In genomic region chr11:43735931-43736330, GRCh38 we compare ENCODE assay signal across 12 cellular contexts. TPM values are rescaled to one million over a fixed set of nuclear protein-coding genes. Genes with fewer than 3 reads are reported as not detected.
DNase-seq lines count a peak whose midpoint lies in the region; ATAC-seq and TF ChIP-seq lines count a peak whose summit lies in the region.
"Had no signal": no experiment of that assay in that cellular context is flagged by ENCODE, and none has a peak within 500 bp of the region (broad histone marks: within the 10 kb centered on the region; RNA-seq: fewer than 3 reads in every experiment).

No MANE protein-coding gene starts in this region.

- peaks cover 22% of the 10 kb centered on the region for H3K9me3 Mint-ChIP-seq in nephron progenitor cell

- H3K9ac ChIP-seq in KMS-11 (peak overlapping the region; percentile 23; the same call in 1 of the 2 replicates), mammary epithelial cell (ENCODE audit: insufficient read depth, low read length) (peak overlapping the region; percentile 14)

- H3K4me1 Mint-ChIP-seq in nephron progenitor cell: peaks cover 58% of the 10 kb centered on the region

- H3K4me2 ChIP-seq in KMS-11 (peak overlapping the region; percentile 93), mammary epithelial cell (ENCODE audit: insufficient read depth, low read depth, low read length) (peak overlapping the region; percentile 48)

- H2AFZ ChIP-seq in KMS-11 (ENCODE audit: low read depth) (no peak overlapping the region), mammary epithelial cell (ENCODE audit: low read depth, low read length) (no peak overlapping the region)

- ATAC-seq in HG03521 (IDR thresholded peaks at IDR 0.05; ENCODE audit: unreplicated experiment): no peak

- H3K4me3 Mint-ChIP-seq in nephron progenitor cell: no peak overlapping the region

- H3K36me3 ChIP-seq in KMS-11 (ENCODE audit: insufficient read depth): no peaks in the 10 kb centered on the region
- H3K36me3 ChIP-seq in mammary epithelial cell (ENCODE audit: insufficient read depth, low read length): no peaks in the 10 kb centered on the region
- peaks cover 9% of the 10 kb centered on the region for H3K36me3 ChIP-seq in suprapubic skin

- dilution Hi-C loops in mammary epithelial cell (cut with HindIII; ENCODE audit: low sequenced_read_pairs): no loop called here

- H3K27ac Mint-ChIP-seq in nephron progenitor cell: peak overlapping the region; percentile 68

- H3K4me1 ChIP-seq in KMS-11 (ENCODE audit: low read depth, poor library complexity, severe bottlenecking) (peaks cover 61% of the 10 kb centered on the region), mammary epithelial cell (ENCODE audit: insufficient read depth, low read length) (peaks cover 38% of the 10 kb centered on the region), suprapubic skin (peaks cover 33% of the 10 kb centered on the region)
- H3K4me1 ChIP-seq: Peyer's patch had no signal

- 15% methylated on average over 5 of the region's 5 CpGs for WGBS in mammary epithelial cell (ENCODE audit: low coverage, missing lambda C conversion rate)
- 48% methylated on average over 5 of the region's 5 CpGs for WGBS in suprapubic skin

- TF ChIP-seq EP300 in suprapubic skin (IDR thresholded peaks at IDR 0.05): no peak

- TF ChIP-seq CTCF in KMS-11 (conservative IDR thresholded peaks at IDR 0.05; ENCODE audit: low read depth, low read length) (no peak), mammary epithelial cell (conservative IDR thresholded peaks at IDR 0.05 in 1 of 2, IDR thresholded peaks at IDR 0.05 in 1 of 2; ENCODE audit: extremely low read depth in 1 of 2, insufficient read depth in 1 of 2, low read depth in 1 of 2, low read length in 2 of 2) (peak in 1 of 2 donors; percentile 24), nephron progenitor cell (IDR thresholded peaks at IDR 0.05) (no peak), suprapubic skin (IDR thresholded peaks at IDR 0.05) (no peak)

- H3K27me3 ChIP-seq in KMS-11 (ENCODE audit: insufficient read depth, low read depth) (no peaks in the 10 kb centered on the region), mammary epithelial cell (ENCODE audit: insufficient read depth, low read length) (no peaks in the 10 kb centered on the region), suprapubic skin (no peaks in the 10 kb centered on the region)
- H3K27me3 ChIP-seq: Peyer's patch had no signal

- no peak for TF ChIP-seq POLR2A in suprapubic skin (IDR thresholded peaks at IDR 0.05)

- H3K79me2 ChIP-seq in KMS-11 (ENCODE audit: insufficient read depth, low read depth) (peaks cover 35% of the 10 kb centered on the region), mammary epithelial cell (ENCODE audit: insufficient read depth, low read length) (peaks cover 98% of the 10 kb centered on the region)

- intact Hi-C loops in mammary epithelial cell (cut with micrococcal nuclease): no loop called here

- H3K36me3 Mint-ChIP-seq in nephron progenitor cell (ENCODE audit: low read depth): peaks cover 65% of the 10 kb centered on the region

- DNase-seq in Ammon's horn (ENCODE audit: low spot score) (peak; percentile 25), mammary epithelial cell (peak; percentile 67), nephron progenitor cell (no peak), NCI-H446 (lab: John Stamatoyannopoulos, UW) (no peak), DMS153 treated with DMSO at 0.1 percent for 48 hours (lab: John Stamatoyannopoulos, UW; ENCODE audit: unreplicated experiment) (no peak), suprapubic skin (ENCODE audit: low spot score in 2 of 2) (no peak)
- DNase-seq: activated CD4-positive, alpha-beta T cell treated with anti-CD3 and anti-CD28 coated beads, Interleukin-2, amount 50 U/mL, for 4 hours; DND-41; NCI-H1048; Peyer's patch had no signal

- H3K27ac ChIP-seq in KMS-11 (peak overlapping the region; percentile 81), mammary epithelial cell (ENCODE audit: insufficient read depth, low read depth, low read length) (peak overlapping the region; percentile 38), suprapubic skin (no peak overlapping the region)
- H3K27ac ChIP-seq: Peyer's patch had no signal

- H3K9me3 ChIP-seq in mammary epithelial cell (replicated peaks; ENCODE audit: insufficient read depth, low read length) (no peaks in the 10 kb centered on the region), suprapubic skin (no peaks in the 10 kb centered on the region)
- H3K9me3 ChIP-seq: Peyer's patch had no signal

- H3K27me3 Mint-ChIP-seq in nephron progenitor cell (ENCODE audit: low read depth, poor library complexity): peaks cover 3% of the 10 kb centered on the region

- no TSS peak for BruUV-seq in mammary epithelial cell (replicated peaks; lab: Mats Ljungman, UMichigan)

- in situ Hi-C loops in mammary epithelial cell (cut with MboI; ENCODE audit: low sequenced_read_pairs in 2 of 2): no loop called here

- H3K4me3 ChIP-seq in KMS-11 (IDR thresholded peaks at IDR 0.05; ENCODE audit: insufficient read depth, low read depth, low read length): no peak overlapping the region
- H3K4me3 ChIP-seq in mammary epithelial cell (replicated peaks in 1 of 3; ENCODE audit: insufficient read depth in 1 of 3, low read depth in 2 of 3, low read length in 3 of 3): no peak overlapping the region
- H3K4me3 ChIP-seq in suprapubic skin: no peak overlapping the region
- H3K4me3 ChIP-seq: Peyer's patch had no signal

- no peaks in the 10 kb centered on the region for H4K20me1 ChIP-seq in KMS-11 (ENCODE audit: insufficient read depth)
- H4K20me1 ChIP-seq in mammary epithelial cell (ENCODE audit: insufficient read depth, low read length): no peaks in the 10 kb centered on the region

- CTCF ChIA-PET in mammary epithelial cell (lab: Charles Lee; ENCODE audit: low non-redundant PET): no interaction called here

RNA-seq across cellular contexts. Expression of gene HSD17B12, which starts 55.4 kb away (rescaled TPM):
- total RNA-seq in mammary epithelial cell (100 to 1,000 TPM; 151 to 175 TPM), suprapubic skin (10 to 100 TPM; 46.3 to 93.4 (median 60.1) TPM)
- 71.4 TPM for polyA plus RNA-seq in mammary epithelial cell
- 277 TPM for polyA minus RNA-seq in mammary epithelial cell

Comparison
In these comparisons a context has a peak if more than half of its experiments do, and no peak if none do; other contexts are left out.
1. DNase-seq: peak in Ammon's horn (single experiment) and mammary epithelial cell (single experiment); none in nephron progenitor cell (single experiment), NCI-H446 (0 of 2), DMS153 treated with DMSO at 0.1 percent for 48 hours (single experiment) and suprapubic skin (0 of 2).